Comparison of ENCODE assay signal across 1 cellular context in the genomic region with DNA sequence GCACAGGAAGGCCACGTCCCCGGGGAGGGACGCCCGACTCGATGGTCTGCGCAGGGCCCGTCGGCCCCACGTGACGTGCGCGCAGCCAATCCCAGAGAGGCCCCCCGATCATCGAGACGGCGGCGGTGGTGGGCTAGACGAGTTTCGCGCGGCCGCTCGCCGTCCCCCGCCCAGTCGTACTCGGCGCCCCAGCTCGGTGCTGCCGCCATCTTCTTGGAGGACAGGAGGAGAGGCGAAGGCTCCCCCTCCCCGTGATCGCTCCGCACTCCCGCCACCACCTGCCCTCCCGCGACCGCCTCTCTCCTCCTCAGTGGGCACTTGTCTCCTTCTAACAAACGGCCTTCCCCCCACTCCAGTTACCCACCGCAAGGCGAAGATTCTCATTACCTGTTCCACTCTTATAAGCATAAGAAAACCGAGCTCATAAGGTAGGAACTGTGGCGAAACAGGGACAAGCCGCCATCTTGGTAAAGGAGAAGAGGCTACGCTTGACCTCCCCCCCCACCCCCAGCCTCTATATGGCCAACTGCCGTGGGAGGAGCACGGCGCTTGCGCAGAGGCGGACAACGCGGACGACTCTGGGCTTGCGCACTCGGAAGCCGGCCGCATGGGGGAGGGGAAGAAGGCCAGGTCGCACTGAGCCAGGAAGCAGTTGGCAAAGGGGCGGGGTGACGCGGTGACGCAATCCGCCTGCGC.
TF ChIP-seq lines count a peak whose summit lies in the region.

A gene with protein sequence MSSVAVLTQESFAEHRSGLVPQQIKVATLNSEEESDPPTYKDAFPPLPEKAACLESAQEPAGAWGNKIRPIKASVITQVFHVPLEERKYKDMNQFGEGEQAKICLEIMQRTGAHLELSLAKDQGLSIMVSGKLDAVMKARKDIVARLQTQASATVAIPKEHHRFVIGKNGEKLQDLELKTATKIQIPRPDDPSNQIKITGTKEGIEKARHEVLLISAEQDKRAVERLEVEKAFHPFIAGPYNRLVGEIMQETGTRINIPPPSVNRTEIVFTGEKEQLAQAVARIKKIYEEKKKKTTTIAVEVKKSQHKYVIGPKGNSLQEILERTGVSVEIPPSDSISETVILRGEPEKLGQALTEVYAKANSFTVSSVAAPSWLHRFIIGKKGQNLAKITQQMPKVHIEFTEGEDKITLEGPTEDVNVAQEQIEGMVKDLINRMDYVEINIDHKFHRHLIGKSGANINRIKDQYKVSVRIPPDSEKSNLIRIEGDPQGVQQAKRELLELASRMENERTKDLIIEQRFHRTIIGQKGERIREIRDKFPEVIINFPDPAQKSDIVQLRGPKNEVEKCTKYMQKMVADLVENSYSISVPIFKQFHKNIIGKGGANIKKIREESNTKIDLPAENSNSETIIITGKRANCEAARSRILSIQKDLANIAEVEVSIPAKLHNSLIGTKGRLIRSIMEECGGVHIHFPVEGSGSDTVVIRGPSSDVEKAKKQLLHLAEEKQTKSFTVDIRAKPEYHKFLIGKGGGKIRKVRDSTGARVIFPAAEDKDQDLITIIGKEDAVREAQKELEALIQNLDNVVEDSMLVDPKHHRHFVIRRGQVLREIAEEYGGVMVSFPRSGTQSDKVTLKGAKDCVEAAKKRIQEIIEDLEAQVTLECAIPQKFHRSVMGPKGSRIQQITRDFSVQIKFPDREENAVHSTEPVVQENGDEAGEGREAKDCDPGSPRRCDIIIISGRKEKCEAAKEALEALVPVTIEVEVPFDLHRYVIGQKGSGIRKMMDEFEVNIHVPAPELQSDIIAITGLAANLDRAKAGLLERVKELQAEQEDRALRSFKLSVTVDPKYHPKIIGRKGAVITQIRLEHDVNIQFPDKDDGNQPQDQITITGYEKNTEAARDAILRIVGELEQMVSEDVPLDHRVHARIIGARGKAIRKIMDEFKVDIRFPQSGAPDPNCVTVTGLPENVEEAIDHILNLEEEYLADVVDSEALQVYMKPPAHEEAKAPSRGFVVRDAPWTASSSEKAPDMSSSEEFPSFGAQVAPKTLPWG (N-terminal part only) (minus strand): TSS at position 490 of the 696 bp plus-strand sequence. CDS start 48,803 bp downstream, outside the sequence.

TF ChIP-seq in HepG2, 621 proteins besides CTCF, POLR2A, EP300 and RAD21 (continued from another document and continues in another):
- TF ChIP-seq, protein P1, sequence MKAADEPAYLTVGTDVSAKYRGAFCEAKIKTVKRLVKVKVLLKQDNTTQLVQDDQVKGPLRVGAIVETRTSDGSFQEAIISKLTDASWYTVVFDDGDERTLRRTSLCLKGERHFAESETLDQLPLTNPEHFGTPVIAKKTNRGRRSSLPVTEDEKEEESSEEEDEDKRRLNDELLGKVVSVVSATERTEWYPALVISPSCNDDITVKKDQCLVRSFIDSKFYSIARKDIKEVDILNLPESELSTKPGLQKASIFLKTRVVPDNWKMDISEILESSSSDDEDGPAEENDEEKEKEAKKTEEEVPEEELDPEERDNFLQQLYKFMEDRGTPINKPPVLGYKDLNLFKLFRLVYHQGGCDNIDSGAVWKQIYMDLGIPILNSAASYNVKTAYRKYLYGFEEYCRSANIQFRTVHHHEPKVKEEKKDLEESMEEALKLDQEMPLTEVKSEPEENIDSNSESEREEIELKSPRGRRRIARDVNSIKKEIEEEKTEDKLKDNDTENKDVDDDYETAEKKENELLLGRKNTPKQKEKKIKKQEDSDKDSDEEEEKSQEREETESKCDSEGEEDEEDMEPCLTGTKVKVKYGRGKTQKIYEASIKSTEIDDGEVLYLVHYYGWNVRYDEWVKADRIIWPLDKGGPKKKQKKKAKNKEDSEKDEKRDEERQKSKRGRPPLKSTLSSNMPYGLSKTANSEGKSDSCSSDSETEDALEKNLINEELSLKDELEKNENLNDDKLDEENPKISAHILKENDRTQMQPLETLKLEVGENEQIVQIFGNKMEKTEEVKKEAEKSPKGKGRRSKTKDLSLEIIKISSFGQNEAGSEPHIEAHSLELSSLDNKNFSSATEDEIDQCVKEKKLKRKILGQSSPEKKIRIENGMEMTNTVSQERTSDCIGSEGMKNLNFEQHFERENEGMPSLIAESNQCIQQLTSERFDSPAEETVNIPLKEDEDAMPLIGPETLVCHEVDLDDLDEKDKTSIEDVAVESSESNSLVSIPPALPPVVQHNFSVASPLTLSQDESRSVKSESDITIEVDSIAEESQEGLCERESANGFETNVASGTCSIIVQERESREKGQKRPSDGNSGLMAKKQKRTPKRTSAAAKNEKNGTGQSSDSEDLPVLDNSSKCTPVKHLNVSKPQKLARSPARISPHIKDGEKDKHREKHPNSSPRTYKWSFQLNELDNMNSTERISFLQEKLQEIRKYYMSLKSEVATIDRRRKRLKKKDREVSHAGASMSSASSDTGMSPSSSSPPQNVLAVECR (CRISPR knock-in tag; IDR thresholded peaks at IDR 0.05; ENCODE audit: borderline replicate concordance), result peak; percentile 85
- TF ChIP-seq ZNF274 (CRISPR knock-in tag; IDR thresholded peaks at IDR 0.05) (peak; percentile 65), ZEB1 (IDR thresholded peaks at IDR 0.05; ENCODE audit: insufficient replicate concordance, low read depth) (peak; percentile 41), RXRA (CRISPR knock-in tag; IDR thresholded peaks at IDR 0.05) (peak; percentile 89), ZNF33B (CRISPR knock-in tag; IDR thresholded peaks at IDR 0.05) (no peak; the same call in 1 of the 2 replicates), RFX3 (CRISPR knock-in tag; IDR thresholded peaks at IDR 0.05) (peak; percentile 22; the same call in 1 of the 2 replicates), FOXP1 (IDR thresholded peaks at IDR 0.05) (no peak), FOXP1 (CRISPR knock-in tag; IDR thresholded peaks at IDR 0.05) (0 out of 2 replicates have a peak, but pooled peaks have one; percentile 29), ZNF383 (CRISPR knock-in tag; IDR thresholded peaks at IDR 0.05; ENCODE audit: borderline replicate concordance) (peak; percentile 67; the same call in 1 of the 2 replicates), ZNF75D (CRISPR knock-in tag; IDR thresholded peaks at IDR 0.05; ENCODE audit: borderline replicate concordance) (no peak), NR2F1 (CRISPR knock-in tag; IDR thresholded peaks at IDR 0.05) (0 out of 4 replicates have a peak, but pooled peaks have one; percentile 8 to 10), SSRP1 (CRISPR knock-in tag; IDR thresholded peaks at IDR 0.05) (peak; percentile 98), HHEX (CRISPR knock-in tag; IDR thresholded peaks at IDR 0.05) (no peak), ZNF329 (CRISPR knock-in tag; IDR thresholded peaks at IDR 0.05; ENCODE audit: low read depth) (no peak), NFYC (CRISPR knock-in tag; IDR thresholded peaks at IDR 0.05) (peak; percentile 93), PPARG (CRISPR knock-in tag; conservative IDR thresholded peaks at IDR 0.05) (no peak), STAT5B (CRISPR knock-in tag; IDR thresholded peaks at IDR 0.05) (peak; percentile 42; the same call in 1 of the 2 replicates), NCOA5 (CRISPR knock-in tag; IDR thresholded peaks at IDR 0.05) (no peak), ZNF331 (CRISPR knock-in tag; IDR thresholded peaks at IDR 0.05) (no peak; the same call in 1 of the 2 replicates), ZNF20 (CRISPR knock-in tag; IDR thresholded peaks at IDR 0.05) (no peak; the same call in 1 of the 2 replicates)
- TF ChIP-seq, protein P2, sequence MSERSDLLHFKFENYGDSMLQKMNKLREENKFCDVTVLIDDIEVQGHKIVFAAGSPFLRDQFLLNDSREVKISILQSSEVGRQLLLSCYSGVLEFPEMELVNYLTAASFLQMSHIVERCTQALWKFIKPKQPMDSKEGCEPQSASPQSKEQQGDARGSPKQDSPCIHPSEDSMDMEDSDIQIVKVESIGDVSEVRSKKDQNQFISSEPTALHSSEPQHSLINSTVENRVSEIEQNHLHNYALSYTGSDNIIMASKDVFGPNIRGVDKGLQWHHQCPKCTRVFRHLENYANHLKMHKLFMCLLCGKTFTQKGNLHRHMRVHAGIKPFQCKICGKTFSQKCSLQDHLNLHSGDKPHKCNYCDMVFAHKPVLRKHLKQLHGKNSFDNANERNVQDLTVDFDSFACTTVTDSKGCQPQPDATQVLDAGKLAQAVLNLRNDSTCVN (CRISPR knock-in tag; IDR thresholded peaks at IDR 0.05; ENCODE audit: borderline replicate concordance), result no peak; the same call in 1 of the 2 replicates
- TF ChIP-seq, protein P3, sequence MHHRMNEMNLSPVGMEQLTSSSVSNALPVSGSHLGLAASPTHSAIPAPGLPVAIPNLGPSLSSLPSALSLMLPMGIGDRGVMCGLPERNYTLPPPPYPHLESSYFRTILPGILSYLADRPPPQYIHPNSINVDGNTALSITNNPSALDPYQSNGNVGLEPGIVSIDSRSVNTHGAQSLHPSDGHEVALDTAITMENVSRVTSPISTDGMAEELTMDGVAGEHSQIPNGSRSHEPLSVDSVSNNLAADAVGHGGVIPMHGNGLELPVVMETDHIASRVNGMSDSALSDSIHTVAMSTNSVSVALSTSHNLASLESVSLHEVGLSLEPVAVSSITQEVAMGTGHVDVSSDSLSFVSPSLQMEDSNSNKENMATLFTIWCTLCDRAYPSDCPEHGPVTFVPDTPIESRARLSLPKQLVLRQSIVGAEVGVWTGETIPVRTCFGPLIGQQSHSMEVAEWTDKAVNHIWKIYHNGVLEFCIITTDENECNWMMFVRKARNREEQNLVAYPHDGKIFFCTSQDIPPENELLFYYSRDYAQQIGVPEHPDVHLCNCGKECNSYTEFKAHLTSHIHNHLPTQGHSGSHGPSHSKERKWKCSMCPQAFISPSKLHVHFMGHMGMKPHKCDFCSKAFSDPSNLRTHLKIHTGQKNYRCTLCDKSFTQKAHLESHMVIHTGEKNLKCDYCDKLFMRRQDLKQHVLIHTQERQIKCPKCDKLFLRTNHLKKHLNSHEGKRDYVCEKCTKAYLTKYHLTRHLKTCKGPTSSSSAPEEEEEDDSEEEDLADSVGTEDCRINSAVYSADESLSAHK (CRISPR knock-in tag; IDR thresholded peaks at IDR 0.05; ENCODE audit: borderline replicate concordance), result no peak
- TF ChIP-seq, protein P4, sequence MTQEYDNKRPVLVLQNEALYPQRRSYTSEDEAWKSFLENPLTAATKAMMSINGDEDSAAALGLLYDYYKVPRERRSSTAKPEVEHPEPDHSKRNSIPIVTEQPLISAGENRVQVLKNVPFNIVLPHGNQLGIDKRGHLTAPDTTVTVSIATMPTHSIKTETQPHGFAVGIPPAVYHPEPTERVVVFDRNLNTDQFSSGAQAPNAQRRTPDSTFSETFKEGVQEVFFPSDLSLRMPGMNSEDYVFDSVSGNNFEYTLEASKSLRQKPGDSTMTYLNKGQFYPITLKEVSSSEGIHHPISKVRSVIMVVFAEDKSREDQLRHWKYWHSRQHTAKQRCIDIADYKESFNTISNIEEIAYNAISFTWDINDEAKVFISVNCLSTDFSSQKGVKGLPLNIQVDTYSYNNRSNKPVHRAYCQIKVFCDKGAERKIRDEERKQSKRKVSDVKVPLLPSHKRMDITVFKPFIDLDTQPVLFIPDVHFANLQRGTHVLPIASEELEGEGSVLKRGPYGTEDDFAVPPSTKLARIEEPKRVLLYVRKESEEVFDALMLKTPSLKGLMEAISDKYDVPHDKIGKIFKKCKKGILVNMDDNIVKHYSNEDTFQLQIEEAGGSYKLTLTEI (CRISPR knock-in tag; conservative IDR thresholded peaks at IDR 0.05), result no peak
- TF ChIP-seq, protein P5, sequence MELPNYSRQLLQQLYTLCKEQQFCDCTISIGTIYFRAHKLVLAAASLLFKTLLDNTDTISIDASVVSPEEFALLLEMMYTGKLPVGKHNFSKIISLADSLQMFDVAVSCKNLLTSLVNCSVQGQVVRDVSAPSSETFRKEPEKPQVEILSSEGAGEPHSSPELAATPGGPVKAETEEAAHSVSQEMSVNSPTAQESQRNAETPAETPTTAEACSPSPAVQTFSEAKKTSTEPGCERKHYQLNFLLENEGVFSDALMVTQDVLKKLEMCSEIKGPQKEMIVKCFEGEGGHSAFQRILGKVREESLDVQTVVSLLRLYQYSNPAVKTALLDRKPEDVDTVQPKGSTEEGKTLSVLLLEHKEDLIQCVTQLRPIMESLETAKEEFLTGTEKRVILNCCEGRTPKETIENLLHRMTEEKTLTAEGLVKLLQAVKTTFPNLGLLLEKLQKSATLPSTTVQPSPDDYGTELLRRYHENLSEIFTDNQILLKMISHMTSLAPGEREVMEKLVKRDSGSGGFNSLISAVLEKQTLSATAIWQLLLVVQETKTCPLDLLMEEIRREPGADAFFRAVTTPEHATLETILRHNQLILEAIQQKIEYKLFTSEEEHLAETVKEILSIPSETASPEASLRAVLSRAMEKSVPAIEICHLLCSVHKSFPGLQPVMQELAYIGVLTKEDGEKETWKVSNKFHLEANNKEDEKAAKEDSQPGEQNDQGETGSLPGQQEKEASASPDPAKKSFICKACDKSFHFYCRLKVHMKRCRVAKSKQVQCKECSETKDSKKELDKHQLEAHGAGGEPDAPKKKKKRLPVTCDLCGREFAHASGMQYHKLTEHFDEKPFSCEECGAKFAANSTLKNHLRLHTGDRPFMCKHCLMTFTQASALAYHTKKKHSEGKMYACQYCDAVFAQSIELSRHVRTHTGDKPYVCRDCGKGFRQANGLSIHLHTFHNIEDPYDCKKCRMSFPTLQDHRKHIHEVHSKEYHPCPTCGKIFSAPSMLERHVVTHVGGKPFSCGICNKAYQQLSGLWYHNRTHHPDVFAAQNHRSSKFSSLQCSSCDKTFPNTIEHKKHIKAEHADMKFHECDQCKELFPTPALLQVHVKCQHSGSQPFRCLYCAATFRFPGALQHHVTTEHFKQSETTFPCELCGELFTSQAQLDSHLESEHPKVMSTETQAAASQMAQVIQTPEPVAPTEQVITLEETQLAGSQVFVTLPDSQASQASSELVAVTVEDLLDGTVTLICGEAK (IDR thresholded peaks at IDR 0.05), result no peak
- TF ChIP-seq, protein P5 (CRISPR knock-in tag; IDR thresholded peaks at IDR 0.05), result no peak
